Comparison of ENCODE assay signal across 8 cellular contexts in the genomic region with DNA sequence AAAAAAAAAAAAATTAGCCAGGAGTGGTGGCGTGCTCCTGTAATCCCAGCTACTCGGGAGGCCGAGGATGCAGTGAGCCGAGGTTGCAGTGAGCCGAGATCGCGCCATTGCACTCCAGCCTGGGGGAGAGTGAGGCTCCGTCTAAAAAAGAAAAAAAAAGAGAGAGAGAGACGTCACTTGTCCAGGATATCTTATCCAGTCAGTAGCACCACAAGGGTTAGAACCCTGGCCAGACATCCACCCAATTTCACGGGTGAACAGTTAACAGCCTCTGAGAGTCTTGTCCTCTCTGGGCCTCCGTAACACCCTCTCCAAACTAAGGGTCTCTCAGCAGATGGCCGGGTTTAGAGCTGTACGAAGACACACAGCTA. TPM values are rescaled to one million over a fixed set of nuclear protein-coding genes. Genes with fewer than 3 reads are reported as not detected.
DNase-seq lines count a peak whose midpoint lies in the region; ATAC-seq and TF ChIP-seq lines count a peak whose summit lies in the region.

No MANE protein-coding gene starts in this region.

- DNase-seq in RWPE1 (ENCODE audit: low spot score): no peak
- no peak for DNase-seq in fibroblast of pulmonary artery (ENCODE audit: low read depth)
- no peak for DNase-seq in skeletal muscle cell (ENCODE audit: low read depth)
- no peak for DNase-seq in mesenteric fat pad (ENCODE audit: low spot score)
- no peak for DNase-seq in NCI-H1694 treated with DMSO at 0.1 percent for 48 hours (lab: John Stamatoyannopoulos, UW)
- DNase-seq in NCI-H526 treated with DMSO at 0.1 percent for 48 hours (lab: John Stamatoyannopoulos, UW): no peak

- TF ChIP-seq CTCF in RWPE1 (conservative IDR thresholded peaks at IDR 0.05; ENCODE audit: low read depth) (no peak), fibroblast of pulmonary artery (IDR thresholded peaks at IDR 0.05; ENCODE audit: low read length, missing control alignments) (no peak)

- POLR2A ChIA-PET in RWPE1 (lab: Yijun Ruan, JAX; ENCODE audit: low non-redundant PET): interaction anchor here (0.6 to 0.7 kb wide), 2 partner anchors 55 to 65 kb away, joined by 4 to 5 read pairs; no protein-coding TSS in a partner anchor

- ATAC-seq in GM21360 (IDR thresholded peaks at IDR 0.05; ENCODE audit: unreplicated experiment) (peak; percentile 5), HG02678 (IDR thresholded peaks at IDR 0.05; ENCODE audit: unreplicated experiment) (no peak)

- H3K4me3 ChIP-seq in fibroblast of pulmonary artery (replicated peaks; ENCODE audit: low read depth, low read length) (peak overlapping the region; percentile 96), skeletal muscle cell (ENCODE audit: low read depth, low read length) (peak overlapping the region; percentile 95)

- CTCF ChIA-PET in RWPE1 (lab: Yijun Ruan, JAX): interaction anchor here (0.7 kb wide), 1 partner anchor 9 kb away, joined by 3 read pairs; no protein-coding TSS in a partner anchor

- peak overlapping the region; percentile 92 for H3K27ac ChIP-seq in RWPE1

RNA-seq across cellular contexts. Expression of gene CLPTM1, which starts 0.9 kb away (rescaled TPM):
- 109 TPM for total RNA-seq in mesenteric fat pad

RNA-seq across cellular contexts. Expression of gene APOC2, which starts 8.4 kb away (rescaled TPM):
- total RNA-seq in mesenteric fat pad: 1.8 TPM

RNA-seq across cellular contexts. Expression of gene APOC4, which starts 12.2 kb away (rescaled TPM):
- total RNA-seq in mesenteric fat pad: not detected

RNA-seq across cellular contexts. Expression of gene APOC1, which starts 39.9 kb away (rescaled TPM):
- total RNA-seq in mesenteric fat pad: 32.3 TPM

RNA-seq across cellular contexts. Expression of gene RELB, which starts 47.0 kb away (rescaled TPM):
- 17.7 TPM for total RNA-seq in mesenteric fat pad
